5 cellular contexts compared by ENCODE assay signal in the genomic region with DNA sequence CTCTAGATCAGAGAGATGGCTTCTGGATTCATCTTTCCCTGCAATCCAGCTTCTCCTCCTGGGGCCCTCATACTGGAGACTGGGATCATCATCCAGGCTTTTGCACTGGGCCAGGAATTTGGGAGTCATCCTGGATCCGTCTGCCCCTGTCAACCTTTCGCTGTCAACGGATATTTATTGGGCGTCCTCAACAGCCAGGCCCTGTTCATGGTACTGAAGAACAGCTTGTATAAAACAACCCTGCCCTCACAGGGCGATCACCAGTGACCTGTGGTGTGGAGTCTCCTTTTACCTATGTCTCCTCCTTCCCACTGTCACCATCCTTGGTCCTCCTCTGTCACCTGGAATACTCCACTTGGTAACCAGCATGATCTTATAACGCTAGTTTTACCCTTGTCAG. TPM values are rescaled to one million over a fixed set of nuclear protein-coding genes. Genes with fewer than 3 reads are reported as not detected.
"Had no signal": no experiment of that assay in that cellular context is flagged by ENCODE, and none has a peak within 500 bp of the region (broad histone marks: within the 10 kb centered on the region; RNA-seq: fewer than 3 reads in every experiment).

No MANE protein-coding gene starts in this region.

RNA-seq across cellular contexts. Expression of gene HOXC4, which starts 48.6 kb away (rescaled TPM):
- total RNA-seq: activated CD4-positive, alpha-beta T cell treated with anti-CD3 and anti-CD28 coated beads for 36 hours; activated CD4-positive, alpha-beta T cell treated with anti-CD3 and anti-CD28 coated beads, Interleukin-2, amount 10 ng/mL, durations not matched to agents 24 days and 14 days; activated CD4-positive, alpha-beta T cell treated with anti-CD3 and anti-CD28 coated beads, Interleukin-2, amount 10 ng/mL, durations not matched to agents 7 days and 5 days; T-helper 17 cell; T-helper 2 cell treated with Interferon-gamma antibody and Interleukin-4, amounts not matched to agents 100 ng/mL and 5 ng/mL, for 36 hours had no signal
